In genomic region chr6:43671011-43671800, GRCh38 we compare ENCODE assay signal across 18 cellular contexts. TPM values are rescaled to one million over a fixed set of nuclear protein-coding genes. Genes with fewer than 3 reads are reported as not detected.
DNase-seq lines count a peak whose midpoint lies in the region; ATAC-seq and TF ChIP-seq lines count a peak whose summit lies in the region.
"Had no signal": no experiment of that assay in that cellular context is flagged by ENCODE, and none has a peak within 500 bp of the region (broad histone marks: within the 10 kb centered on the region; RNA-seq: fewer than 3 reads in every experiment).

No MANE protein-coding gene starts in this region.

- no peak for ATAC-seq in stimulated activated memory B cell treated with anti-CD40 and anti-IgM and Interleukin-4, amounts not matched to agents 10 μg/mL and 1 μg/mL and 100 μg/mL, for 72 hours
- no peak for ATAC-seq in HG02884 (IDR thresholded peaks at IDR 0.05; ENCODE audit: unreplicated experiment)
- ATAC-seq: A549 had no signal

- CTCF ChIA-PET in RWPE1 (lab: Yijun Ruan, JAX) = interaction anchor here (0.6 to 5.9 kb wide), 3 partner anchors 98 to 404 kb away, joined by 3 to 33 read pairs (median 4); no protein-coding TSS in a partner anchor

- H3K4me3 ChIP-seq in colonic mucosa = no peak overlapping the region
- H3K4me3 ChIP-seq: A549, smooth muscle cell had no signal

- H3K36me3 ChIP-seq in colonic mucosa = peaks cover 12% of the 10 kb centered on the region

- no peak overlapping the region for H3K4me3 Mint-ChIP-seq in activated CD4-positive, alpha-beta T cell treated with anti-CD3 and anti-CD28 coated beads, Interleukin-2, amount 10 ng/mL, durations not matched to agents 24 days and 14 days
- H3K4me3 Mint-ChIP-seq in stimulated activated memory B cell treated with anti-CD40 and anti-IgM and Interleukin-4, amounts not matched to agents 10 μg/mL and 1 μg/mL and 100 μg/mL, for 72 hours = no peak overlapping the region
- H3K4me3 Mint-ChIP-seq: CD4-positive, alpha-beta T cell had no signal

- no peak for TF ChIP-seq CTCF in RWPE1 (conservative IDR thresholded peaks at IDR 0.05; ENCODE audit: low read depth)
- TF ChIP-seq CTCF in colonic mucosa (IDR thresholded peaks at IDR 0.05) = no peak

- peaks cover 37% of the 10 kb centered on the region for H3K4me1 Mint-ChIP-seq in activated CD4-positive, alpha-beta T cell treated with anti-CD3 and anti-CD28 coated beads, Interleukin-2, amount 10 ng/mL, durations not matched to agents 24 days and 14 days
- peaks cover 23% of the 10 kb centered on the region for H3K4me1 Mint-ChIP-seq in stimulated activated memory B cell treated with anti-CD40 and anti-IgM and Interleukin-4, amounts not matched to agents 10 μg/mL and 1 μg/mL and 100 μg/mL, for 72 hours

- intact Hi-C loops in activated CD4-positive, alpha-beta T cell treated with anti-CD3 and anti-CD28 coated beads, Interleukin-2, amount 10 ng/mL, durations not matched to agents 24 days and 14 days (cut with micrococcal nuclease) = loop anchor here (2.0 kb wide), 1 partner anchor 36 kb away; the partner anchor contains the start of gene MAD2L1BP
- intact Hi-C loops in colonic mucosa (cut with DNase I) = no loop called here

- H3K27ac Mint-ChIP-seq in activated CD4-positive, alpha-beta T cell treated with anti-CD3 and anti-CD28 coated beads, Interleukin-2, amount 10 ng/mL, durations not matched to agents 24 days and 14 days = peak overlapping the region; percentile 41
- H3K27ac Mint-ChIP-seq in stimulated activated memory B cell treated with anti-CD40 and anti-IgM and Interleukin-4, amounts not matched to agents 10 μg/mL and 1 μg/mL and 100 μg/mL, for 72 hours = peak overlapping the region; percentile 50
- H3K27ac Mint-ChIP-seq: CD4-positive, alpha-beta T cell had no signal

- no peak for DNase-seq in activated CD4-positive, alpha-beta T cell treated with anti-CD3 and anti-CD28 coated beads, Interleukin-2, amount 10 ng/mL, durations not matched to agents 24 days and 14 days
- DNase-seq in activated CD4-positive, alpha-beta T cell treated with anti-CD3 and anti-CD28 coated beads, Interleukin-2, amount 50 U/mL, for 48 hours = no peak
- DNase-seq in RWPE1 (ENCODE audit: low spot score) = no peak
- no peak for DNase-seq in colonic mucosa
- DNase-seq in SIG-M5 treated with dmso at 0.1 percent for 504 hours (lab: John Stamatoyannopoulos, UW; ENCODE audit: unreplicated experiment) = no peak
- no peak for DNase-seq in cerebellar nuclear complex (lab: John Stamatoyannopoulos, UW)
- DNase-seq: CD4-positive, alpha-beta T cell; cortex of kidney; erythroblast; kidney glomerular epithelial cell; NCI-H1092 treated with DMSO at 0.1 percent for 48 hours; SHP77 treated with DMSO at 0.1 percent for 48 hours had no signal

- peaks cover 33% of the 10 kb centered on the region for H3K36me3 Mint-ChIP-seq in activated CD4-positive, alpha-beta T cell treated with anti-CD3 and anti-CD28 coated beads, Interleukin-2, amount 10 ng/mL, durations not matched to agents 24 days and 14 days (ENCODE audit: low read depth)
- peaks cover 49% of the 10 kb centered on the region for H3K36me3 Mint-ChIP-seq in stimulated activated memory B cell treated with anti-CD40 and anti-IgM and Interleukin-4, amounts not matched to agents 10 μg/mL and 1 μg/mL and 100 μg/mL, for 72 hours

- peaks cover 17% of the 10 kb centered on the region for H3K4me1 ChIP-seq in colonic mucosa

- no peaks in the 10 kb centered on the region for H3K9me3 ChIP-seq in colonic mucosa
- H3K9me3 ChIP-seq: A549 had no signal

- H3K27me3 ChIP-seq in colonic mucosa = no peaks in the 10 kb centered on the region

- POLR2A ChIA-PET in RWPE1 (lab: Yijun Ruan, JAX; ENCODE audit: low non-redundant PET) = no interaction called here

- no peaks in the 10 kb centered on the region for H3K27me3 Mint-ChIP-seq in activated CD4-positive, alpha-beta T cell treated with anti-CD3 and anti-CD28 coated beads, Interleukin-2, amount 10 ng/mL, durations not matched to agents 24 days and 14 days
- H3K27me3 Mint-ChIP-seq in stimulated activated memory B cell treated with anti-CD40 and anti-IgM and Interleukin-4, amounts not matched to agents 10 μg/mL and 1 μg/mL and 100 μg/mL, for 72 hours = no peaks in the 10 kb centered on the region
- H3K27me3 Mint-ChIP-seq: CD4-positive, alpha-beta T cell had no signal

- H3K9ac ChIP-seq in colonic mucosa (ENCODE audit: low read depth in 2 of 2, low read length in 2 of 2) = peak overlapping the region in 1 of 2 donors; percentile 48
- H3K9ac ChIP-seq: parathyroid adenoma had no signal

- H3K9me3 Mint-ChIP-seq in activated CD4-positive, alpha-beta T cell treated with anti-CD3 and anti-CD28 coated beads, Interleukin-2, amount 10 ng/mL, durations not matched to agents 24 days and 14 days = no peaks in the 10 kb centered on the region
- no peaks in the 10 kb centered on the region for H3K9me3 Mint-ChIP-seq in stimulated activated memory B cell treated with anti-CD40 and anti-IgM and Interleukin-4, amounts not matched to agents 10 μg/mL and 1 μg/mL and 100 μg/mL, for 72 hours
- H3K9me3 Mint-ChIP-seq: CD4-positive, alpha-beta T cell had no signal

- peak overlapping the region; percentile 77 for H3K27ac ChIP-seq in RWPE1
- peak overlapping the region; percentile 67 for H3K27ac ChIP-seq in colonic mucosa
- H3K27ac ChIP-seq: A549 had no signal

RNA-seq across cellular contexts. Expression of gene MRPS18A, which starts 16.4 kb away (rescaled TPM):
- total RNA-seq in activated CD4-positive, alpha-beta T cell treated with anti-CD3 and anti-CD28 coated beads, Interleukin-2, amount 10 ng/mL, durations not matched to agents 24 days and 14 days = 47.4 and 50.1 TPM in 2 replicates
- 100 to 1,000 TPM in 1 of 2 donors, 10 to 100 TPM in 1; 83.6 to 120 TPM for total RNA-seq in colonic mucosa

RNA-seq across cellular contexts. Expression of gene RSPH9, which starts 26.4 kb away (rescaled TPM):
- not detected in 2 replicates for total RNA-seq in activated CD4-positive, alpha-beta T cell treated with anti-CD3 and anti-CD28 coated beads, Interleukin-2, amount 10 ng/mL, durations not matched to agents 24 days and 14 days
- not detected for total RNA-seq in colonic mucosa
- total RNA-seq: CD4-positive, alpha-beta T cell; H4 had no signal

RNA-seq across cellular contexts. Expression of gene MAD2L1BP, which starts 35.6 kb away (rescaled TPM):
- 36.3 and 40.2 TPM in 2 replicates for total RNA-seq in activated CD4-positive, alpha-beta T cell treated with anti-CD3 and anti-CD28 coated beads, Interleukin-2, amount 10 ng/mL, durations not matched to agents 24 days and 14 days
- 10 to 100 TPM; 47.7 to 48.8 TPM for total RNA-seq in colonic mucosa

RNA-seq across cellular contexts. Expression of gene GTPBP2, which starts 42.1 kb away (rescaled TPM):
- 69.4 and 70.3 TPM in 2 replicates for total RNA-seq in activated CD4-positive, alpha-beta T cell treated with anti-CD3 and anti-CD28 coated beads, Interleukin-2, amount 10 ng/mL, durations not matched to agents 24 days and 14 days
- 10 to 100 TPM; 50.0 to 51.7 TPM for total RNA-seq in colonic mucosa
